Comparison of ENCODE assay signal across 8 cellular contexts in genomic region chr4:23614284-23614892, GRCh38.
DNase-seq lines count a peak whose midpoint lies in the region; ATAC-seq and TF ChIP-seq lines count a peak whose summit lies in the region.

No MANE protein-coding gene starts in this region.

- DNase-seq in D341Med (ENCODE audit: low spot score): peak; percentile 26
- peak; percentile 51 for DNase-seq in OCI-LY7 (ENCODE audit: low spot score)
- DNase-seq in hepatocyte (ENCODE audit: low spot score): peak; percentile 57
- DNase-seq in dorsolateral prefrontal cortex: no peak
- no peak for DNase-seq in NK-92 (lab: John Stamatoyannopoulos, UW; ENCODE audit: unreplicated experiment)

- H3K9me2 ChIP-seq in OCI-LY7 (ENCODE audit: insufficient read depth, low read length) (no peaks in the 10 kb centered on the region), hepatocyte (replicated peaks; ENCODE audit: insufficient read depth) (no peaks in the 10 kb centered on the region)

- H4K20me1 ChIP-seq in OCI-LY7 (ENCODE audit: insufficient read depth, low read length) (no peaks in the 10 kb centered on the region), hepatocyte (ENCODE audit: insufficient read depth, poor library complexity, severe bottlenecking) (no peaks in the 10 kb centered on the region)

- CTCF ChIA-PET in OCI-LY7 (lab: Charles Lee; ENCODE audit: unreplicated experiment): interaction anchor here (0.6 kb wide), 1 partner anchor 478 kb away, joined by 3 read pairs; no protein-coding TSS in a partner anchor

- H3K27ac ChIP-seq in OCI-LY7 (ENCODE audit: low read depth, low read length, poor library complexity, severe bottlenecking) (no peak overlapping the region), hepatocyte (no peak overlapping the region), dorsolateral prefrontal cortex (no peak overlapping the region)

- H3K27me3 ChIP-seq in hepatocyte (no peaks in the 10 kb centered on the region), dorsolateral prefrontal cortex (no peaks in the 10 kb centered on the region)

- H3K79me2 ChIP-seq in OCI-LY7 (ENCODE audit: insufficient read depth, low read depth, low read length): no peaks in the 10 kb centered on the region
- no peaks in the 10 kb centered on the region for H3K79me2 ChIP-seq in hepatocyte

- ATAC-seq in HG02642 (IDR thresholded peaks at IDR 0.05; ENCODE audit: poor library complexity, unreplicated experiment): peak; percentile 52
- no peak for ATAC-seq in HG03159 (IDR thresholded peaks at IDR 0.05; ENCODE audit: unreplicated experiment)
- ATAC-seq in GM19035 (IDR thresholded peaks at IDR 0.05; ENCODE audit: unreplicated experiment): no peak

- peak overlapping the region; percentile 67 for H2AFZ ChIP-seq in OCI-LY7 (ENCODE audit: low read length)
- no peak overlapping the region for H2AFZ ChIP-seq in hepatocyte

- H3K4me2 ChIP-seq in OCI-LY7 (ENCODE audit: low read length): no peak overlapping the region
- no peak overlapping the region for H3K4me2 ChIP-seq in hepatocyte

- intact Hi-C loops in OCI-LY7 (cut with micrococcal nuclease; ENCODE audit: unreplicated experiment): loop anchor here (5.0 kb wide), 2 partner anchors 277 to 477 kb away; no protein-coding TSS in a partner anchor
- intact Hi-C loops in dorsolateral prefrontal cortex (cut with DNase I): no loop called here

- H3K36me3 ChIP-seq in OCI-LY7 (ENCODE audit: insufficient read depth, low read length) (no peaks in the 10 kb centered on the region), hepatocyte (replicated peaks; ENCODE audit: insufficient read depth, low read depth) (no peaks in the 10 kb centered on the region)

- H3K4me1 ChIP-seq in OCI-LY7 (ENCODE audit: insufficient read depth, low read length, poor library complexity, severe bottlenecking) (no peaks in the 10 kb centered on the region), hepatocyte (ENCODE audit: insufficient read depth) (no peaks in the 10 kb centered on the region)

- BruUV-seq in OCI-LY7 (replicated peaks; lab: Mats Ljungman, UMichigan): no TSS peak

- H3K9me3 ChIP-seq in OCI-LY7 (ENCODE audit: low read length): no peaks in the 10 kb centered on the region
- no peaks in the 10 kb centered on the region for H3K9me3 ChIP-seq in hepatocyte (ENCODE audit: low read depth)

- POLR2A ChIA-PET in OCI-LY7 (lab: Charles Lee): interaction anchor here (0.7 to 1.0 kb wide), 2 partner anchors 9 to 20 kb away, joined by 3 read pairs; no protein-coding TSS in a partner anchor

- H3K4me3 ChIP-seq in OCI-LY7 (ENCODE audit: low read depth, low read length, poor library complexity, severe bottlenecking) (no peak overlapping the region), hepatocyte (no peak overlapping the region), dorsolateral prefrontal cortex (no peak overlapping the region)

- peak; percentile 61 for TF ChIP-seq CTCF in OCI-LY7 (conservative IDR thresholded peaks at IDR 0.05; ENCODE audit: low read length)
- TF ChIP-seq CTCF in hepatocyte (IDR thresholded peaks at IDR 0.05; ENCODE audit: poor library complexity): peak; percentile 41
- peak in 2 of 56 donors; percentile 13 to 16 for TF ChIP-seq CTCF in dorsolateral prefrontal cortex (IDR thresholded peaks at IDR 0.05 in 54 of 56, conservative IDR thresholded peaks at IDR 0.05 in 2 of 56; ENCODE audit: low read depth in 1 of 56, partially characterized antibody in 56 of 56)

- WGBS in hepatocyte (ENCODE audit: low lambda C conversion rate, missing lambda C conversion rate): 77% methylated on average over 5 of the region's 6 CpGs

Comparison
In these comparisons a context has a peak if more than half of its experiments do, and no peak if none do; other contexts are left out.
1. DNase-seq: peak in D341Med (single experiment), OCI-LY7 (single experiment) and hepatocyte (single experiment); none in dorsolateral prefrontal cortex (0 of 10) and NK-92 (single experiment).